Comparison of ENCODE assay signal across 21 cellular contexts in the genomic region with DNA sequence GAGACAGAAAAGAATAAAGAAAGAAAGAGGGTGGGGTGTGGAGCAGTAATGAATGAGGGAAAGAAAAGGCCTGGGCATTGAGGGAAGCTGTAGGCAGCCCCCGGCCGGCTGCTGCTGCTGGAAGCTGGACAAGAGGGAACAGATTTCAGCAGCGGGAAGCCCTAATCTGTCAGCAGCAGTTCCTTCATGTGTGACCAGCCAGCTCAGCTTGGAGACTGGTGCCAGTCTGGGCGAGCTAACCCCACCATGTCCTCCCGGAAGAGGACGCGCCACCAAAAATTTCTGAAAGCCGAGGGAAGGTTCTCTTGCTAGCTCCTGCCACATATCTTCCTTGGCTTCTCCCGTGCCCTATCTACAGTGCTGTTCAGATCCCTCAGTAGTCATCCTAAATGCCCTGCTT.
DNase-seq lines count a peak whose midpoint lies in the region; ATAC-seq and TF ChIP-seq lines count a peak whose summit lies in the region.
"Had no signal": no experiment of that assay in that cellular context is flagged by ENCODE, and none has a peak within 500 bp of the region (broad histone marks: within the 10 kb centered on the region; RNA-seq: fewer than 3 reads in every experiment).

No MANE protein-coding gene starts in this region.

- no peaks in the 10 kb centered on the region for H3K27me3 ChIP-seq in neural progenitor cell
- no peaks in the 10 kb centered on the region for H3K27me3 ChIP-seq in aorta (ENCODE audit: control insufficient read depth in 1 of 2, insufficient read depth in 2 of 2, low read length in 1 of 2)
- H3K27me3 ChIP-seq: BLaER1 treated with 17β-estradiol and CSF1 and Interleukin-3, amounts not matched to agents 10 nM and 100 nM had no signal

- peak overlapping the region; percentile 29 for H3K27ac ChIP-seq in cingulate gyrus (ENCODE audit: low read depth, low read length)
- H3K27ac ChIP-seq in neural progenitor cell = peak overlapping the region; percentile 85
- H3K27ac ChIP-seq in aorta (ENCODE audit: low read depth in 1 of 2, low read length in 2 of 2) = no peak overlapping the region
- H3K27ac ChIP-seq: BLaER1 treated with 17β-estradiol and CSF1 and Interleukin-3, amounts not matched to agents 10 nM and 100 nM had no signal

- DNase-seq in G401 (ENCODE audit: low spot score) (peak; percentile 84), NCI-H524 (lab: John Stamatoyannopoulos, UW) (peak; percentile 50 to 80), neural progenitor cell (ENCODE audit: low spot score) (peak; percentile 87), aorta (no peak), NAMALWA (ENCODE audit: low spot score) (no peak), T-cell (no peak)
- DNase-seq: CD8-positive, alpha-beta T cell; DMS79 treated with DMSO at 0.1 percent for 48 hours; GDM1; Karpas-422; NCI-H1092 treated with DMSO at 0.1 percent for 48 hours; NCI-H510A treated with DMSO at 0.1 percent for 48 hours; NK-92 treated with Interleukin-12 subunit alpha and Interleukin-12 subunit beta, amount 100 ng/mL, for 24 hours; SW 1271 had no signal

- H3K9ac ChIP-seq in neural progenitor cell = no peak overlapping the region
- H3K9ac ChIP-seq: BLaER1 treated with 17β-estradiol and CSF1 and Interleukin-3, amounts not matched to agents 10 nM and 100 nM had no signal

- H3F3A ChIP-seq in neural progenitor cell (ENCODE audit: low read depth) = peaks cover 46% of the 10 kb centered on the region

- H3K4me1 ChIP-seq in neural progenitor cell (peaks cover 67% of the 10 kb centered on the region), aorta (ENCODE audit: control insufficient read depth in 1 of 2, insufficient read depth in 2 of 2, low read length in 2 of 2) (peaks cover 0 to 2% of the 10 kb centered on the region in 2 donors)

- H3K36me3 Mint-ChIP-seq in neural progenitor cell = no peaks in the 10 kb centered on the region
- H3K36me3 Mint-ChIP-seq in T-cell = no peaks in the 10 kb centered on the region
- H3K36me3 Mint-ChIP-seq: CD8-positive, alpha-beta T cell had no signal

- 52 to 54% methylated on average over 9 of the region's 9 CpGs for WGBS in aorta, 2 donors

- POLR2A ChIA-PET in T-cell (lab: Charles Lee) = interaction anchor here in 1 of 2 donors (0.5 kb wide), 1 partner anchor 25 kb away, joined by 4 read pairs; no protein-coding TSS in a partner anchor

- H3K4me3 Mint-ChIP-seq in neural progenitor cell = peak overlapping the region; percentile 64
- no peak overlapping the region for H3K4me3 Mint-ChIP-seq in T-cell
- H3K4me3 Mint-ChIP-seq: CD8-positive, alpha-beta T cell; GM23338; IgD-negative memory B cell had no signal

- H3K4me2 ChIP-seq in neural progenitor cell = peak overlapping the region; percentile 77
- H3K4me2 ChIP-seq: BLaER1 treated with 17β-estradiol and CSF1 and Interleukin-3, amounts not matched to agents 10 nM and 100 nM; GM23338 had no signal

- H3K27ac Mint-ChIP-seq in neural progenitor cell (peak overlapping the region; percentile 81), T-cell (no peak overlapping the region)
- H3K27ac Mint-ChIP-seq: CD8-positive, alpha-beta T cell; GM23338; IgD-negative memory B cell had no signal

- peaks cover 58% of the 10 kb centered on the region for H3K4me1 Mint-ChIP-seq in neural progenitor cell
- no peaks in the 10 kb centered on the region for H3K4me1 Mint-ChIP-seq in T-cell

- no peaks in the 10 kb centered on the region for H3K79me2 ChIP-seq in neural progenitor cell (ENCODE audit: low read depth)

- CTCF ChIA-PET in T-cell (lab: Charles Lee) = no interaction called here

- intact Hi-C loops in aorta (cut with DNase I) = no loop called here

- H4K20me1 ChIP-seq in neural progenitor cell (ENCODE audit: low read depth) = no peaks in the 10 kb centered on the region
- H4K20me1 ChIP-seq: BLaER1 treated with 17β-estradiol and CSF1 and Interleukin-3, amounts not matched to agents 10 nM and 100 nM had no signal

- peaks cover 4% of the 10 kb centered on the region for H3K9me3 Mint-ChIP-seq in neural progenitor cell
- H3K9me3 Mint-ChIP-seq in T-cell = peaks cover 0 to 5% (median 0%) of the 10 kb centered on the region in 3 donors
- H3K9me3 Mint-ChIP-seq: CD8-positive, alpha-beta T cell; GM23338; IgD-negative memory B cell had no signal

- no peak for ATAC-seq in GM21526 (IDR thresholded peaks at IDR 0.05; ENCODE audit: low FRiP score, unreplicated experiment)
- ATAC-seq in aorta (ENCODE audit: low FRiP score) = no peak
- ATAC-seq in T-cell (replicated peaks in 1 of 4) = no peak
- ATAC-seq: CD8-positive, alpha-beta T cell; HCT116; Right ventricle myocardium inferior had no signal

- H3K9me3 ChIP-seq in neural progenitor cell (ENCODE audit: low read depth) (no peaks in the 10 kb centered on the region), aorta (ENCODE audit: control insufficient read depth, low read length) (no peaks in the 10 kb centered on the region)
- H3K9me3 ChIP-seq: BLaER1 treated with 17β-estradiol and CSF1 and Interleukin-3, amounts not matched to agents 10 nM and 100 nM had no signal

- H3K27me3 Mint-ChIP-seq in neural progenitor cell (ENCODE audit: insufficient read depth, low read depth) (peaks cover 10% of the 10 kb centered on the region), T-cell (peaks cover 7 to 26% of the 10 kb centered on the region in 2 donors)

- no peaks in the 10 kb centered on the region for H3K36me3 ChIP-seq in neural progenitor cell
- H3K36me3 ChIP-seq in aorta (ENCODE audit: control insufficient read depth in 1 of 2, insufficient read depth in 2 of 2, low read length in 1 of 2) = no peaks in the 10 kb centered on the region
- H3K36me3 ChIP-seq: BLaER1 treated with 17β-estradiol and CSF1 and Interleukin-3, amounts not matched to agents 10 nM and 100 nM had no signal

- TF ChIP-seq CTCF in neural progenitor cell (IDR thresholded peaks at IDR 0.05) = no peak

- H3K4me3 ChIP-seq in neural progenitor cell (peak overlapping the region; percentile 31), aorta (ENCODE audit: low read length in 2 of 2) (no peak overlapping the region)
- H3K4me3 ChIP-seq: BLaER1 treated with 17β-estradiol and CSF1 and Interleukin-3, amounts not matched to agents 10 nM and 100 nM; GM23338 had no signal

- in situ Hi-C loops in G401 (cut with HindIII; ENCODE audit: low sequenced_read_pairs) = no loop called here

- H2AFZ ChIP-seq in neural progenitor cell (replicated peaks) = no peak overlapping the region
- H2AFZ ChIP-seq: GM23338 had no signal

Comparison
In these comparisons a context has a peak if more than half of its experiments do, and no peak if none do; other contexts are left out.
1. DNase-seq: peak in G401 (single experiment), NCI-H524 (2 of 2) and neural progenitor cell (single experiment); none in aorta (0 of 2), NAMALWA (single experiment) and T-cell (0 of 34).
2. H3K27ac ChIP-seq: peak in cingulate gyrus (single experiment) and neural progenitor cell (single experiment); none in aorta (0 of 2).